In the genomic region with DNA sequence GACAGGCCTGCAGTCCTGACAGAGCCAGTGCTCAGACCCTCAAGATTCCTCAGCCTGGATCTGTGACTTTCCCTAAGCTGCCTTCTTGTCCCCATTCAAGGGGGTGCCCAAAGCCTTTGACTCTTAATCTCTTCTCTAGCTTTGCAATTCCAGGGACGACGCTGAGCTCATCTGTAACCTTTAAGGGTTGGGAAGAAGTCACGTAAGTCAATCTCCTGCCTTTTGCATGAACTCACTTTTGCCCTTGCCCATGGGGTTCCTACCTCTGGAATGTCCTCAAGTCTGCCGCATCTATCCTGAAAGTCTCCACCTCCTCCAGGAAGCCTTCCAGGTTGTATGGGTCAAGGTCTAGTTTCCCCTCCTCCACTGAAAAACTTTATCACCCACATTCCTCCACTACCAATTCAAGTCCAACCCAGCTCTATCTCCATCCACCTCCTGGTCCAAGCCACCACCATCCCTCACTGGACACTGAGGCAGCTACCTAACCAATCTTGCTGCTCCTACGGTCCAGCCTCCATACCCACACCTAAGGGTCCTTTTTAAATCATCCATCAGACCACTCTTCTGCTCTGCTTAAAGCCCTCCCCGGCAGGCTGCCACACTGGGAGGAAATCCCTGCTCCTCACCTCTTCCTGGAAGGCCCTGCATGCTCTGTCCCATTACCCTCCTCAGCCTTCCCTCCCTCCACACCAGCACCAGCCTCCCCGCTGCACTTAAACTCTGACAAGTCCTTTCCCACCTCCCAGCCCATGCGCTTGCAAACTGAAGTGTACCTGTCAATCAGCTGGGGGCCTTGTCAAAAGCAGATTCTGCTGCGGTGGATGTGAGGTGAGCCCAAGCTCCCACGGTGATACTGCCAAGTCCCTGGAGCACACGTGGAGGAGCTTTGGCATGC, we compare ENCODE assay signal across 16 cellular contexts. TPM values are rescaled to one million over a fixed set of nuclear protein-coding genes. Genes with fewer than 3 reads are reported as not detected.
DNase-seq lines count a peak whose midpoint lies in the region; ATAC-seq, FAIRE-seq and TF ChIP-seq lines count a peak whose summit lies in the region.
"Had no signal": no experiment of that assay in that cellular context is flagged by ENCODE, and none has a peak within 500 bp of the region (broad histone marks: within the 10 kb centered on the region; RNA-seq: fewer than 3 reads in every experiment).

No MANE protein-coding gene starts in this region.

- H4K8ac ChIP-seq in H1 (ENCODE audit: extremely low read depth, insufficient read depth, low read length), result no peak overlapping the region; the same call in 1 of the 2 replicates

- no peak overlapping the region for H2AFZ ChIP-seq in H1 (ENCODE audit: low read length)

- H3K79me1 ChIP-seq in H1 (ENCODE audit: low read depth, low read length), result peaks cover 6% of the 10 kb centered on the region; the same call in 1 of the 2 replicates

- H3K79me2 ChIP-seq in H1 (ENCODE audit: control insufficient read depth in 1 of 2, insufficient read depth in 2 of 2, low read length in 2 of 2), result no peaks in the 10 kb centered on the region

- TF ChIP-seq POLR2A in GM12891 (IDR thresholded peaks at IDR 0.05; ENCODE audit: low read depth, low read length) (no peak), H1 (IDR thresholded peaks at IDR 0.05; ENCODE audit: control extremely low read depth in 1 of 2, low read depth in 2 of 2, low read length in 2 of 2) (no peak), body of pancreas (IDR thresholded peaks at IDR 0.05) (no peak)

- H3K27ac ChIP-seq in H1 (ENCODE audit: low read depth, low read length), result no peak overlapping the region
- peak overlapping the region; percentile 93 for H3K27ac ChIP-seq in neutrophil
- H3K27ac ChIP-seq in body of pancreas, result no peak overlapping the region
- H3K27ac ChIP-seq: brain microvascular endothelial cell, suprapubic skin had no signal

- TF ChIP-seq CTCF in H1 (IDR thresholded peaks at IDR 0.05; ENCODE audit: control extremely low read depth in 1 of 3, insufficient read depth in 1 of 3, low read depth in 1 of 3, low read length in 3 of 3), result no peak
- no peak for TF ChIP-seq CTCF in neutrophil (IDR thresholded peaks at IDR 0.05)
- TF ChIP-seq CTCF in body of pancreas (IDR thresholded peaks at IDR 0.05), result no peak

- peak overlapping the region; percentile 80 for H3K4me3 Mint-ChIP-seq in T-helper 17 cell
- H3K4me3 Mint-ChIP-seq: activated CD4-positive, alpha-beta T cell treated with anti-CD3 and anti-CD28 coated beads for 36 hours had no signal

- H3K18ac ChIP-seq in H1 (ENCODE audit: extremely low read depth, low read length), result no peak overlapping the region; the same call in 1 of the 2 replicates

- no peak overlapping the region for H4K91ac ChIP-seq in H1 (replicated peaks; ENCODE audit: insufficient read length, low read length)

- H4K5ac ChIP-seq in H1 (ENCODE audit: insufficient read length, low read depth, low read length), result no peak overlapping the region

- no peaks in the 10 kb centered on the region; the same call in 1 of the 2 replicates for H3K23me2 ChIP-seq in H1 (ENCODE audit: low read depth, low read length)

- H3K23ac ChIP-seq in H1 (ENCODE audit: insufficient read length), result no peak overlapping the region

- H3K9me3 ChIP-seq in T-helper 17 cell (ENCODE audit: control insufficient read depth, low read length, poor library complexity, severe bottlenecking) (no peaks in the 10 kb centered on the region), H1 (ENCODE audit: insufficient read depth in 2 of 2, low read depth in 1 of 2, low read length in 1 of 2) (no peaks in the 10 kb centered on the region), neutrophil (no peaks in the 10 kb centered on the region), body of pancreas (no peaks in the 10 kb centered on the region)
- H3K9me3 ChIP-seq: mucosa of descending colon, suprapubic skin had no signal

- H3K36me3 Mint-ChIP-seq in T-helper 17 cell (ENCODE audit: low read depth), result peaks cover 3% of the 10 kb centered on the region

- H3K4me1 Mint-ChIP-seq in T-helper 17 cell, result peaks cover 56% of the 10 kb centered on the region

- H3K27me3 ChIP-seq in H1 (replicated peaks in 1 of 4; ENCODE audit: control insufficient read depth in 3 of 4, extremely low read depth in 1 of 4, insufficient read depth in 3 of 4, low read length in 3 of 4) (no peaks in the 10 kb centered on the region), neutrophil (no peaks in the 10 kb centered on the region), body of pancreas (no peaks in the 10 kb centered on the region)
- H3K27me3 ChIP-seq: brain microvascular endothelial cell, suprapubic skin had no signal

- intact Hi-C loops in body of pancreas (cut with DNase I), result no loop called here

- H2BK5ac ChIP-seq in H1 (ENCODE audit: low read depth, low read length), result no peak overlapping the region; the same call in 1 of the 2 replicates

- POLR2A ChIA-PET in H1 (lab: Charles Lee; ENCODE audit: partially characterized antibody), result interaction anchor here (0.6 kb wide), 1 partner anchor 1162 kb away, joined by 4 read pairs; no protein-coding TSS in a partner anchor

- H3K4ac ChIP-seq in H1 (replicated peaks; ENCODE audit: insufficient read length, low read depth, low read length), result no peak overlapping the region

- no peak overlapping the region for H2BK20ac ChIP-seq in H1 (ENCODE audit: low read length)

- peak overlapping the region; percentile 88 for H3K27ac Mint-ChIP-seq in T-helper 17 cell
- H3K27ac Mint-ChIP-seq: activated CD4-positive, alpha-beta T cell treated with anti-CD3 and anti-CD28 coated beads for 36 hours had no signal

- no peak overlapping the region for H2BK120ac ChIP-seq in H1 (replicated peaks; ENCODE audit: low read depth, low read length)

- DNase-seq in GM12891 (ENCODE audit: insufficient read length, low spot score) (no peak), T-helper 17 cell (no peak), H1 (ENCODE audit: low read depth in 1 of 2, low spot score in 2 of 2) (no peak), body of pancreas (no peak), NCI-H1694 (lab: John Stamatoyannopoulos, UW) (no peak)
- no peak for DNase-seq in activated CD8-positive, alpha-beta memory T cell treated with anti-CD3 and anti-CD28 coated beads, Interleukin-2, amount 50 U/mL, for 48 hours
- DNase-seq: activated CD4-positive, alpha-beta T cell treated with anti-CD3 and anti-CD28 coated beads for 36 hours; brain microvascular endothelial cell; DND-41; mucosa of descending colon; NCI-H187; NCI-H69 had no signal

- H3K14ac ChIP-seq in H1 (ENCODE audit: insufficient read length), result no peak overlapping the region

- no peak overlapping the region for H3K9ac ChIP-seq in H1 (replicated peaks in 1 of 4; ENCODE audit: extremely low read depth in 1 of 4, low read depth in 3 of 4, low read length in 3 of 4)

- no peak for TF ChIP-seq EP300 in H1 (IDR thresholded peaks at IDR 0.05; ENCODE audit: borderline replicate concordance in 1 of 2, low read depth in 2 of 2, low read length in 2 of 2)

- no peak overlapping the region for H3K56ac ChIP-seq in H1 (replicated peaks; ENCODE audit: insufficient read length, low read depth, low read length)

- 81% methylated on average over 11 of the region's 11 CpGs; no CpG with 5 or more reads in 1 of the 2 experiments for WGBS in H1 (ENCODE audit: extremely low coverage in 1 of 2, insufficient coverage in 1 of 2, insufficient read length in 1 of 2, insufficient replicate concordance in 2 of 2, low coverage in 1 of 2, low lambda C conversion rate in 2 of 2, missing lambda C conversion rate in 1 of 2), 2 experiments
- 83 to 87% methylated on average over 11 of the region's 11 CpGs for WGBS in body of pancreas, 2 donors

- H2BK15ac ChIP-seq in H1 (ENCODE audit: low read length), result no peak overlapping the region

- H3K4me1 ChIP-seq in H1 (replicated peaks in 1 of 4; ENCODE audit: control insufficient read depth in 3 of 4, insufficient read depth in 4 of 4, low read length in 3 of 4) (peaks cover 4 to 27% (median 15%) of the 10 kb centered on the region in 4 experiments), neutrophil (ENCODE audit: control insufficient read depth in 1 of 2, insufficient read depth in 1 of 2, low read depth in 1 of 2, low read length in 1 of 2) (peaks cover 89 to 93% of the 10 kb centered on the region in 2 experiments), body of pancreas (no peaks in the 10 kb centered on the region)
- H3K4me1 ChIP-seq: suprapubic skin had no signal

- peak overlapping the region in 1 of 2 experiments; percentile 9; a peak in 1 of 4 replicates for H3K4me2 ChIP-seq in H1 (ENCODE audit: insufficient read depth in 1 of 2, low read depth in 2 of 2, low read length in 2 of 2)

- H2BK12ac ChIP-seq in H1 (ENCODE audit: low read depth, low read length), result peak overlapping the region; percentile 55; the same call in 1 of the 2 replicates

- TF ChIP-seq RAD21 in H1 (IDR thresholded peaks at IDR 0.05 in 1 of 2, conservative IDR thresholded peaks at IDR 0.05 in 1 of 2; ENCODE audit: low read depth in 2 of 2, low read length in 2 of 2), result no peak

- no peak overlapping the region; the same call in 1 of the 2 replicates for H2AK5ac ChIP-seq in H1 (ENCODE audit: low read depth, low read length)

- no peaks in the 10 kb centered on the region for H3K27me3 Mint-ChIP-seq in T-helper 17 cell
- H3K27me3 Mint-ChIP-seq: activated CD4-positive, alpha-beta T cell treated with anti-CD3 and anti-CD28 coated beads for 36 hours had no signal

- CTCF ChIA-PET in H1 (lab: Charles Lee; ENCODE audit: partially characterized antibody), result interaction anchor here (0.9 to 2.2 kb wide), 8 partner anchors 11 to 141 kb away, joined by 3 to 9 read pairs (median 4); no protein-coding TSS in a partner anchor

- H3K36me3 ChIP-seq in H1 (ENCODE audit: control insufficient read depth in 2 of 4, insufficient read depth in 4 of 4, low read length in 3 of 4), result no peaks in the 10 kb centered on the region
- H3K36me3 ChIP-seq in neutrophil, result no peaks in the 10 kb centered on the region
- no peaks in the 10 kb centered on the region for H3K36me3 ChIP-seq in body of pancreas (replicated peaks in 1 of 2; ENCODE audit: insufficient read depth in 1 of 2, low read depth in 2 of 2)
- H3K36me3 ChIP-seq: brain microvascular endothelial cell, suprapubic skin had no signal

- ATAC-seq in T-helper 17 cell (no peak), body of pancreas (no peak)
- ATAC-seq: activated CD4-positive, alpha-beta T cell treated with anti-CD3 and anti-CD28 coated beads for 36 hours had no signal

- FAIRE-seq in GM12891 (lab: Jason Lieb, UNC), result peak; percentile 28
- no peak for FAIRE-seq in H1 (lab: Jason Lieb, UNC)
- FAIRE-seq: endometrium, keratinocyte had no signal

- no peak overlapping the region for H3K4me3 ChIP-seq in H1 (ENCODE audit: extremely low read depth in 1 of 4, insufficient read depth in 2 of 4, low read depth in 3 of 4, low read length in 4 of 4)
- peak overlapping the region; percentile 37 to 53 for H3K4me3 ChIP-seq in neutrophil (ENCODE audit: low read depth in 1 of 2, low read length in 1 of 2)
- no peak overlapping the region for H3K4me3 ChIP-seq in body of pancreas
- H3K4me3 ChIP-seq: mucosa of descending colon, suprapubic skin had no signal

- peaks cover 0 to 6% of the 10 kb centered on the region in 2 experiments for H4K20me1 ChIP-seq in H1 (replicated peaks in 1 of 2; ENCODE audit: control insufficient read depth in 1 of 2, insufficient read depth in 2 of 2, low read length in 2 of 2)

RNA-seq across cellular contexts. Expression of a gene that starts 29.7 kb away (rescaled TPM):
- 54.9 TPM for polyA plus RNA-seq in GM12891 (2012; ENCODE audit: low read depth, missing spikeins)
- 100 to 1,000 TPM; 188 to 200 TPM for total RNA-seq in T-helper 17 cell
- total RNA-seq in H1 (2021; fragmentation: NEBNext Ultra II Directional; extraction: Animal tissue kit (Norgen Biotek cat#: 25700)), result 12.8 and 13.5 TPM in 2 replicates
- 10.7 and 13.4 TPM in 2 replicates for polyA plus RNA-seq in H1 (2011; rRNA removed)
- 9.6 TPM for polyA plus RNA-seq in H1 (2011; cell fraction: cytosol; rRNA removed)
- polyA plus RNA-seq in H1 (2011; cell fraction: nucleus; rRNA removed), result 17.7 TPM
- 8.8 to 13.0 TPM (median 12.7 TPM) in 4 replicates for polyA plus RNA-seq in H1 (2012, experiment 1 of 2)
- 8.5 TPM for polyA plus RNA-seq in H1 (2012, experiment 2 of 2)
- polyA plus RNA-seq in H1 (2013, experiment 1 of 2), result 6.3 TPM
- polyA plus RNA-seq in H1 (2013, experiment 2 of 2), result 6.2 TPM
- 12.9 and 16.1 TPM in 2 replicates for polyA minus RNA-seq in H1 (2011; rRNA and poly(A)+ RNA removed)
- 9.6 TPM for polyA minus RNA-seq in H1 (2011; cell fraction: cytosol; rRNA and poly(A)+ RNA removed)
- 8.8 TPM for polyA minus RNA-seq in H1 (2011; cell fraction: nucleus; rRNA and poly(A)+ RNA removed)
- total RNA-seq in body of pancreas, result 10 to 100 TPM in 1 of 2 donors, 1 to 10 TPM in 1; 9.1 to 14.5 TPM

Comparison
In these comparisons a context has a peak if more than half of its experiments do, and no peak if none do; other contexts are left out.
1. H3K4me3 ChIP-seq: peak in neutrophil (2 of 2); none in H1 (0 of 4) and body of pancreas (0 of 2).
2. RNA of a gene that starts 29.7 kb away (total RNA-seq): 188 to 200 TPM in T-helper 17 cell; 9.1 to 14.5 TPM in body of pancreas and 12.8 to 13.5 TPM in H1; every median in the first group is over 10 times any median in the second.